ENCODE assay signal across 33 cellular contexts in genomic region chr1:100979652-100980051, GRCh38.
"Had no signal": no experiment of that assay in that cellular context is flagged by ENCODE, and none has a peak within 500 bp of the region (broad histone marks: within the 10 kb centered on the region; RNA-seq: fewer than 3 reads in every experiment).

No MANE protein-coding gene starts in this region.

- H3K9me3 ChIP-seq: MG63 had no signal

- H3K27me3 ChIP-seq: MG63 had no signal

- ATAC-seq: activated CD8-positive, alpha-beta memory T cell treated with anti-CD3 and anti-CD28 coated beads, Interleukin-2, amount 10 ng/mL, durations not matched to agents 7 days and 5 days; activated naive CD8-positive, alpha-beta T cell treated with anti-CD3 and anti-CD28 coated beads, Interleukin-2, amount 50 U/mL, for 24 hours had no signal

- H3K27ac ChIP-seq: WERI-Rb-1 had no signal

- DNase-seq: activated CD4-positive, alpha-beta memory T cell treated with anti-CD3 and anti-CD28 coated beads, Interleukin-2, amount 10 ng/mL, durations not matched to agents 7 days and 5 days; activated CD4-positive, alpha-beta T cell treated with anti-CD3 and anti-CD28 coated beads for 1 hour; activated CD4-positive, alpha-beta T cell treated with anti-CD3 and anti-CD28 coated beads for 48 hours; activated CD4-positive, CD25-positive, alpha-beta regulatory T cell; activated CD8-positive, alpha-beta memory T cell treated with anti-CD3 and anti-CD28 coated beads for 24 hours; activated CD8-positive, alpha-beta memory T cell treated with anti-CD3 and anti-CD28 coated beads, Interleukin-2, amount 10 ng/mL, durations not matched to agents 7 days and 5 days; activated CD8-positive, alpha-beta memory T cell treated with anti-CD3 and anti-CD28 coated beads, Interleukin-2, amount 50 U/mL, for 48 hours; activated effector memory CD4-positive, alpha-beta T cell treated with Interleukin-2 at 50 U/mL for 16 hours; activated naive CD4-positive, alpha-beta T cell treated with anti-CD3 and anti-CD28 coated beads, Interleukin-2, amount 10 ng/mL, durations not matched to agents 7 days and 5 days; activated naive CD8-positive, alpha-beta T cell treated with anti-CD3 and anti-CD28 coated beads, Interleukin-2, amount 50 U/mL, for 24 hours; activated T-cell treated with anti-CD3 and anti-CD28 coated beads, Interleukin-2, amount 50 U/mL, for 48 hours; anterior cingulate cortex; caudate nucleus; cerebellar nuclear complex; KG1; MG63; NCI-H1092 treated with DMSO at 0.1 percent for 48 hours; NCI-H1417; NCI-H146; NCI-H187; NCI-H2029 treated with DMSO at 0.1 percent for 48 hours; NCI-H2107; NCI-H2171; NCI-H510A; NCI-H526; NCI-H774; SHP77; SW 1271; T-helper 1 cell; T1000; WERI-Rb-1 had no signal

- H3K4me3 ChIP-seq: MG63 had no signal

- FAIRE-seq: bronchial epithelial cell, TTC549 had no signal
